Comparison of ENCODE assay signal across 8 cellular contexts in genomic region chr3:16885948-16886683, GRCh38. TPM values are rescaled to one million over a fixed set of nuclear protein-coding genes. Genes with fewer than 3 reads are reported as not detected.
DNase-seq lines count a peak whose midpoint lies in the region; TF ChIP-seq lines count a peak whose summit lies in the region.

No MANE protein-coding gene starts in this region.

- H3K27me3 Mint-ChIP-seq in brain, result no peaks in the 10 kb centered on the region

- POLR2A ChIA-PET in BJ (lab: Charles Lee), result no interaction called here

- peak overlapping the region; percentile 94 to 98 (median 96) for H3K4me3 Mint-ChIP-seq in brain

- H3K27ac Mint-ChIP-seq in brain, result peak overlapping the region; percentile 94 to 99 (median 98)

- DNase-seq in BJ (ENCODE audit: low read depth), result no peak
- peak; percentile 50 for DNase-seq in KG1 (lab: John Stamatoyannopoulos, UW)
- DNase-seq in midbrain (lab: John Stamatoyannopoulos, UW), result peak; percentile 49
- DNase-seq in HPDE6-E6E7 (ENCODE audit: extremely low spot score), result no peak
- DNase-seq in DMS79 treated with DMSO at 0.1 percent for 48 hours (lab: John Stamatoyannopoulos, UW), result no peak
- DNase-seq in GOT3 (lab: John Stamatoyannopoulos, UW), result no peak
- no peak for DNase-seq in activated CD8-positive, alpha-beta memory T cell treated with anti-CD3 and anti-CD28 coated beads, Interleukin-2, amount 50 U/mL, for 48 hours

- no peak for TF ChIP-seq CTCF in BJ (IDR thresholded peaks at IDR 0.05; ENCODE audit: insufficient read depth, low read depth, low read length)
- no peak for TF ChIP-seq CTCF in brain (conservative IDR thresholded peaks at IDR 0.05)

- H3K4me1 Mint-ChIP-seq in brain, result peaks cover 72% of the 10 kb centered on the region

- no peaks in the 10 kb centered on the region for H3K27me3 ChIP-seq in BJ (ENCODE audit: control insufficient read depth, insufficient read depth, low read length)

- H3K4me3 ChIP-seq in BJ (ENCODE audit: low read depth, low read length), result peak overlapping the region; percentile 89

- CTCF ChIA-PET in BJ (lab: Yijun Ruan, JAX), result interaction anchor here (0.9 to 1.4 kb wide), 3 partner anchors 10 to 271 kb away, joined by 3 to 5 read pairs (median 4); no protein-coding TSS in a partner anchor

- H3K9me3 Mint-ChIP-seq in brain, result no peaks in the 10 kb centered on the region

- H3K36me3 ChIP-seq in BJ (ENCODE audit: control insufficient read depth, insufficient read depth, low read length), result no peaks in the 10 kb centered on the region

- H3K36me3 Mint-ChIP-seq in brain, result no peaks in the 10 kb centered on the region

RNA-seq across cellular contexts. Expression of gene PLCL2, which starts 1.4 kb away (rescaled TPM):
- polyA plus RNA-seq in BJ (2011; rRNA removed) (1.9 and 2.7 TPM in 2 replicates), brain (ENCODE audit: insufficient read depth, low read depth, low replicate concordance) (6.3 TPM)
- polyA minus RNA-seq in BJ (2011; rRNA and poly(A)+ RNA removed), result 4.4 and 5.2 TPM in 2 replicates

Comparison
In these comparisons a context has a peak if more than half of its experiments do, and no peak if none do; other contexts are left out.
1. DNase-seq: peak in KG1 (single experiment) and midbrain (single experiment); none in BJ (single experiment), HPDE6-E6E7 (single experiment), DMS79 treated with DMSO at 0.1 percent for 48 hours (single experiment), GOT3 (single experiment) and activated CD8-positive, alpha-beta memory T cell treated with anti-CD3 and anti-CD28 coated beads, Interleukin-2, amount 50 U/mL, for 48 hours (single experiment).